10 cellular contexts compared by ENCODE assay signal in the genomic region with DNA sequence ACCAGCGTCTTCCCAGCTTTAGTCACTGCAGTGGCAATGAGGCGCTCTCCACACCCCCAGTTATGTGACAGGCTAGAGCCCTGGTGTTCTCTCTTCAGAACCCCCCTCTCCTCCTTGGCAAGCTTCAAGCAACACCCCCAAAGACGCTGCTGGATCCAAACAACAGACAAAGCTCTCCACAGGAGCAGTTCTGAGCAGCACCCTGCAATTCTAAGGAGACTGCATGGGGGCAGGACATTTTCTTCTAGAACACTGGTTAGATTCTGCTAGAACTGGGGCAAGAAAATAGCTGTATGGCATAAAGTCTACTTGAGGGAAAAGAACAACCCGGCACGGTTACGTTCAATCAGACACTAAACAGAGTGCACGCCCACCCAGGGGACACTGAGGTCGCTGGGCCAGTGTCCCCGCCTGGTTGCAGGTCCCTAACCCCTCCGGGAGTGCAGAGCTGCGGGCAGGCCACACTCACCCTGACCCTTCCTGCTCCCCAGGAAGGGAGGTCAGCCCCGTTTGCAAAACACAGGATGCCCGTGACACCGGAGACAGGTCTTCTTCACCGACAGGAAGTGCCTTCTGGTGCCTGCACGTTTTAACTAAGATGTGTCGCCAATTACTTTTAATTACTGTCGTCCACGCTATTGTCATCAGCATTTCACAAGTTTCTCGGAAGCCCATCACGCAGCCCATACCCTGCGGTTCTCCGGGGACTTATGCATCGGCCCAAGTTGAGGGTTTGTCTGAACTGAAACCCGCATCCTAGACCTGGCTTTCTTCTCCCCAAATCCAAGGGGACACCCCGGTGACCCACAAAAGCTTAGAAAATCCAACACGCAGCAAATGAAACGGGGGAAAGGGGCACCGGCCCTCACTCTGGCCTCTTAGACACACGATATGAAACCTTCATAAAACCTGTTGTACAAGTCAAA. TPM values are rescaled to one million over a fixed set of nuclear protein-coding genes. Genes with fewer than 3 reads are reported as not detected.
DNase-seq lines count a peak whose midpoint lies in the region; ATAC-seq lines count a peak whose summit lies in the region.
"Had no signal": no experiment of that assay in that cellular context is flagged by ENCODE, and none has a peak within 500 bp of the region (broad histone marks: within the 10 kb centered on the region; RNA-seq: fewer than 3 reads in every experiment).

No MANE protein-coding gene starts in this region.

- peak overlapping the region; percentile 75 for H3K4me3 Mint-ChIP-seq in activated CD8-positive, alpha-beta memory T cell treated with anti-CD3 and anti-CD28 coated beads, Interleukin-2, amount 10 ng/mL, durations not matched to agents 7 days and 5 days

- peaks cover 16% of the 10 kb centered on the region for H3K27me3 ChIP-seq in HAP-1 (ENCODE audit: low read depth)

- H3K9me3 ChIP-seq in HAP-1, result no peaks in the 10 kb centered on the region
- H3K9me3 ChIP-seq: tibial artery had no signal

- in situ Hi-C loops in HAP-1 (cut with MboI; ENCODE audit: low sequenced_read_pairs), result no loop called here

- no peaks in the 10 kb centered on the region for H3K4me1 ChIP-seq in HAP-1

- H3K36me3 ChIP-seq in HAP-1 (replicated peaks), result no peaks in the 10 kb centered on the region
- H3K36me3 ChIP-seq: tibial artery had no signal

- H3K4me1 Mint-ChIP-seq in activated CD8-positive, alpha-beta memory T cell treated with anti-CD3 and anti-CD28 coated beads, Interleukin-2, amount 10 ng/mL, durations not matched to agents 7 days and 5 days, result peaks cover 9% of the 10 kb centered on the region

- ATAC-seq in activated CD8-positive, alpha-beta memory T cell treated with anti-CD3 and anti-CD28 coated beads, Interleukin-2, amount 10 ng/mL, durations not matched to agents 7 days and 5 days, result peak; percentile 40
- no peak for ATAC-seq in HG03378 (IDR thresholded peaks at IDR 0.05; ENCODE audit: unreplicated experiment)
- ATAC-seq in GM19397 (IDR thresholded peaks at IDR 0.05; ENCODE audit: unreplicated experiment), result no peak
- ATAC-seq in HG02610 (IDR thresholded peaks at IDR 0.05; ENCODE audit: unreplicated experiment), result no peak

- peak overlapping the region; percentile 77 for H3K27ac Mint-ChIP-seq in activated CD8-positive, alpha-beta memory T cell treated with anti-CD3 and anti-CD28 coated beads, Interleukin-2, amount 10 ng/mL, durations not matched to agents 7 days and 5 days

- H3K27me3 Mint-ChIP-seq in activated CD8-positive, alpha-beta memory T cell treated with anti-CD3 and anti-CD28 coated beads, Interleukin-2, amount 10 ng/mL, durations not matched to agents 7 days and 5 days, result peaks cover 44% of the 10 kb centered on the region

- H3K4me3 ChIP-seq in HAP-1, result peak overlapping the region; percentile 28
- peak overlapping the region; percentile 31 for H3K4me3 ChIP-seq in iPS-11a (ENCODE audit: low read depth, low read length)
- H3K4me3 ChIP-seq in skin epidermis, result peak overlapping the region; percentile 42 to 62 (median 54)

- CTCF ChIA-PET in activated CD8-positive, alpha-beta memory T cell treated with anti-CD3 and anti-CD28 coated beads, Interleukin-2, amount 10 ng/mL, durations not matched to agents 7 days and 5 days (lab: Charles Lee), result interaction anchor here (1.5 kb wide), 1 partner anchor 34 kb away, joined by 4 read pairs; no protein-coding TSS in a partner anchor

- H3K36me3 Mint-ChIP-seq in activated CD8-positive, alpha-beta memory T cell treated with anti-CD3 and anti-CD28 coated beads, Interleukin-2, amount 10 ng/mL, durations not matched to agents 7 days and 5 days, result no peaks in the 10 kb centered on the region

- DNase-seq in HAP-1 (ENCODE audit: low spot score in 2 of 2), result no peak
- peak; percentile 62 for DNase-seq in activated CD8-positive, alpha-beta memory T cell treated with anti-CD3 and anti-CD28 coated beads, Interleukin-2, amount 10 ng/mL, durations not matched to agents 7 days and 5 days
- no peak for DNase-seq in SHP77 treated with DMSO at 0.1 percent for 48 hours (lab: John Stamatoyannopoulos, UW)
- DNase-seq: tibial artery had no signal

- no peaks in the 10 kb centered on the region for H3K9me3 Mint-ChIP-seq in activated CD8-positive, alpha-beta memory T cell treated with anti-CD3 and anti-CD28 coated beads, Interleukin-2, amount 10 ng/mL, durations not matched to agents 7 days and 5 days (ENCODE audit: low read depth)

- H3K27ac ChIP-seq in skin epidermis, result peak overlapping the region; percentile 15 to 96 (median 79)
- H3K27ac ChIP-seq: tibial artery had no signal

RNA-seq across cellular contexts. Expression of gene GJB6, which starts 0.9 kb away (rescaled TPM):
- 10 to 100 TPM in 1 of 2 experiments, 1 to 10 TPM in 1; 4.8 to 11.0 TPM for total RNA-seq in activated CD8-positive, alpha-beta memory T cell treated with anti-CD3 and anti-CD28 coated beads, Interleukin-2, amount 10 ng/mL, durations not matched to agents 7 days and 5 days
- total RNA-seq: OCI-LY7 had no signal

RNA-seq across cellular contexts. Expression of gene GJB2, which starts 38.4 kb away (rescaled TPM):
- total RNA-seq in activated CD8-positive, alpha-beta memory T cell treated with anti-CD3 and anti-CD28 coated beads, Interleukin-2, amount 10 ng/mL, durations not matched to agents 7 days and 5 days, result 1 to 10 TPM; 4.0 to 8.7 TPM
- total RNA-seq: OCI-LY7 had no signal
